ENCODE assay signal across 8 cellular contexts in genomic region chr17:40320771-40321501, GRCh38. TPM values are rescaled to one million over a fixed set of nuclear protein-coding genes. Genes with fewer than 3 reads are reported as not detected.
A peak's percentile ranks its signal among the peaks of the same experiment; 100 is the strongest.
DNase-seq lines count a peak whose midpoint lies in the region; ATAC-seq, FAIRE-seq and TF ChIP-seq lines count a peak whose summit lies in the region.

No MANE protein-coding gene starts in this region.

- H2AFZ ChIP-seq in GM12878 (ENCODE audit: control insufficient read depth, low read depth, low read length): no peak overlapping the region

- CTCF ChIA-PET in AG04450 (lab: Charles Lee) (interaction anchor here (0.8 kb wide), 1 partner anchor 34 kb away, joined by 3 read pairs; no protein-coding TSS in a partner anchor), GM12878 (lab: Yijun Ruan, JAX) (interaction anchor here (0.5 to 8.4 kb wide), 5 partner anchors 11 to 119 kb away, joined by 3 to 90 read pairs (median 3); partner anchors contain the start of gene RARA)

- H3K4me1 ChIP-seq in GM12878 (ENCODE audit: control insufficient read depth, insufficient read depth, low read length): peaks cover 54% of the 10 kb centered on the region
- H3K4me1 ChIP-seq in mucosa of descending colon (ENCODE audit: low read depth): peaks cover 57% of the 10 kb centered on the region
- H3K4me1 ChIP-seq in urinary bladder (ENCODE audit: insufficient read depth): no peaks in the 10 kb centered on the region

- H3K9me3 ChIP-seq in AG04450 (ENCODE audit: control insufficient read depth, insufficient read depth, low read length) (peaks cover 2% of the 10 kb centered on the region; the same call in 1 of the 2 replicates), GM12878 (replicated peaks; ENCODE audit: control insufficient read depth, insufficient read depth, low read length) (no peaks in the 10 kb centered on the region), mucosa of descending colon (no peaks in the 10 kb centered on the region)

- SMC1A ChIA-PET in GM12878 (lab: Charles Lee; ENCODE audit: uncharacterized antibody, unreplicated experiment): interaction anchor here (0.5 to 11.2 kb wide), 5 partner anchors 13 to 44 kb away, joined by 3 to 172 read pairs (median 3); partner anchors contain the start of gene RARA

- no peak for FAIRE-seq in GM12878 (lab: Jason Lieb, UNC)

- H4K20me1 ChIP-seq in GM12878 (ENCODE audit: control insufficient read depth, insufficient read depth): no peaks in the 10 kb centered on the region

- no peak for DNase-seq in AG04450 (ENCODE audit: low read depth, low spot score)
- DNase-seq in NB4 (ENCODE audit: low read depth): no peak
- DNase-seq in GM12878 (ENCODE audit: low read depth, low spot score): no peak
- peak in 2 of 3 donors; percentile 65 to 83 for DNase-seq in mucosa of descending colon
- DNase-seq in cerebellum (ENCODE audit: low spot score): no peak

- in situ Hi-C loops in GM12878 (cut with MboI): loop anchor here (10.0 kb wide), 1 partner anchor 1354 kb away; no protein-coding TSS in a partner anchor

- intact Hi-C loops in GM12878 (cut with micrococcal nuclease; ENCODE audit: unreplicated experiment) (loop anchor here (5.0 kb wide), 2 partner anchors 36 to 1351 kb away; no protein-coding TSS in a partner anchor), mucosa of descending colon (cut with DNase I, micrococcal nuclease) (no loop called here)

- peak overlapping the region; percentile 82 for H3K4me3 ChIP-seq in AG04450 (ENCODE audit: low read depth, low read length)
- peak overlapping the region; percentile 93 for H3K4me3 ChIP-seq in NB4 (ENCODE audit: low read depth, low read length)
- peak overlapping the region; percentile 91 for H3K4me3 ChIP-seq in GM12878
- H3K4me3 ChIP-seq in mucosa of descending colon: no peak overlapping the region
- H3K4me3 ChIP-seq in urinary bladder (ENCODE audit: low read depth, low read length): no peak overlapping the region

- TF ChIP-seq POLR2A in NB4 (IDR thresholded peaks at IDR 0.05; ENCODE audit: extremely low read depth, insufficient read length): no peak
- no peak for TF ChIP-seq POLR2A in GM12878 (IDR thresholded peaks at IDR 0.05; ENCODE audit: low read depth, low read length)

- ATAC-seq in GM12878 (no peak), mucosa of descending colon (no peak), GM21526 (IDR thresholded peaks at IDR 0.05; ENCODE audit: low FRiP score, unreplicated experiment) (no peak), GM18873 (IDR thresholded peaks at IDR 0.05; ENCODE audit: low FRiP score, unreplicated experiment) (no peak)

- POLR2A ChIA-PET in AG04450 (lab: Yijun Ruan, JAX): interaction anchor here (1.2 kb wide), 1 partner anchor 21 kb away, joined by 4 read pairs; no protein-coding TSS in a partner anchor
- POLR2A ChIA-PET in GM12878 (lab: Charles Lee): interaction anchor here (0.6 to 7.0 kb wide), 4 partner anchors 10 to 207 kb away, joined by 4 to 123 read pairs (median 8); partner anchors contain the start of gene RARA

- TF ChIP-seq CTCF in AG04450 (IDR thresholded peaks at IDR 0.05; ENCODE audit: low read depth, low read length) (no peak), NB4 (IDR thresholded peaks at IDR 0.05; ENCODE audit: low read depth, low read length) (no peak), GM12878 (IDR thresholded peaks at IDR 0.05 in 2 of 3, conservative IDR thresholded peaks at IDR 0.05 in 1 of 3; ENCODE audit: control insufficient read depth in 2 of 3, extremely low read depth in 1 of 3, insufficient read depth in 1 of 3, low read depth in 3 of 3, low read length in 3 of 3) (no peak), mucosa of descending colon (IDR thresholded peaks at IDR 0.05) (no peak)

- 65% methylated on average over 13 of the region's 19 CpGs for WGBS in GM12878 (ENCODE audit: insufficient coverage, insufficient replicate concordance, low lambda C conversion rate, missing lambda C conversion rate)
- WGBS in urinary bladder: 13% methylated on average over 19 of the region's 19 CpGs

- no TSS peak for BruUV-seq in GM12878 (replicated peaks; lab: Mats Ljungman, UMichigan)

- no peaks in the 10 kb centered on the region for H3K27me3 ChIP-seq in AG04450 (ENCODE audit: control insufficient read depth, insufficient read depth, low read length)
- no peaks in the 10 kb centered on the region for H3K27me3 ChIP-seq in GM12878 (replicated peaks in 1 of 2; ENCODE audit: control insufficient read depth in 2 of 2, insufficient read depth in 2 of 2, low read length in 1 of 2)

- RAD21 ChIA-PET in GM12878 (lab: Charles Lee; ENCODE audit: unreplicated experiment): interaction anchor here (1.4 to 12.6 kb wide), 4 partner anchors 11 to 36 kb away, joined by 3 to 156 read pairs (median 20); partner anchors contain the start of gene RARA

- H3K79me2 ChIP-seq in GM12878 (ENCODE audit: control insufficient read depth, insufficient read depth, low read length): peaks cover 79% of the 10 kb centered on the region

- no peaks in the 10 kb centered on the region for H3K36me3 ChIP-seq in GM12878 (ENCODE audit: control insufficient read depth in 2 of 2, insufficient read depth in 2 of 2, low read length in 1 of 2)
- H3K36me3 ChIP-seq in mucosa of descending colon (ENCODE audit: low read depth): no peaks in the 10 kb centered on the region
- no peaks in the 10 kb centered on the region for H3K36me3 ChIP-seq in urinary bladder (ENCODE audit: insufficient read depth)

- TF ChIP-seq RAD21 in GM12878 (IDR thresholded peaks at IDR 0.05; ENCODE audit: insufficient read depth, low read depth, low read length): no peak

- no peak for TF ChIP-seq EP300 in GM12878 (IDR thresholded peaks at IDR 0.05; ENCODE audit: borderline replicate concordance in 1 of 2, control insufficient read depth in 1 of 2, low read depth in 2 of 2, low read length in 2 of 2)

- H3K27ac ChIP-seq in AG04450 (ENCODE audit: low read depth, low read length) (peak overlapping the region; percentile 21), GM12878 (ENCODE audit: control insufficient read depth, insufficient read depth) (peak overlapping the region; percentile 96), urinary bladder (ENCODE audit: low read depth) (peak overlapping the region; percentile 80)

- peak overlapping the region; percentile 91 for H3K9ac ChIP-seq in GM12878 (ENCODE audit: control insufficient read depth, insufficient read depth, low read length)

- H3K4me2 ChIP-seq in GM12878 (ENCODE audit: control insufficient read depth, insufficient read depth): peak overlapping the region; percentile 100

RNA-seq across cellular contexts. Expression of gene RARA, which starts 12.0 kb away (rescaled TPM):
- polyA plus RNA-seq in AG04450 (2011; rRNA removed): 4.9 and 7.5 TPM in 2 replicates
- polyA minus RNA-seq in AG04450 (2011; rRNA and poly(A)+ RNA removed): 9.7 and 10.2 TPM in 2 replicates
- total RNA-seq in GM12878 (2013; cell fraction: nucleolus; rRNA removed): 30.5 and 34.4 TPM in 2 replicates
- 15.5 and 17.3 TPM in 2 replicates for total RNA-seq in GM12878 (2014; rRNA removed)
- 7.7 and 9.7 TPM in 2 replicates for total RNA-seq in GM12878 (2014; rRNA removed; fragmentation: Illumina TruSeq; extraction: Trizol)
- total RNA-seq in GM12878 (2021): 33.6 and 34.8 TPM in 2 replicates
- 12.0 TPM for polyA plus RNA-seq in GM12878 (2011; ENCODE audit: low read depth)
- polyA plus RNA-seq in GM12878 (2011; rRNA removed): 3.1 and 7.8 TPM in 2 replicates
- 10.0 and 13.4 TPM in 2 replicates for polyA plus RNA-seq in GM12878 (2011; cell fraction: cytosol; rRNA removed)
- polyA plus RNA-seq in GM12878 (2011; cell fraction: nucleus; rRNA removed): 29.2 and 38.2 TPM in 2 replicates
- polyA plus RNA-seq in GM12878 (2012): 23.0 and 26.5 TPM in 2 replicates
- polyA plus RNA-seq in GM12878 (2014; fragmentation: Illumina TruSeq; extraction: Trizol): 8.0 and 23.8 TPM in 2 replicates
- under 1 TPM; 0.13 to 0.16 TPM for polyA plus RNA-seq in GM12878 (2014; fragmentation: Nextera tagmentation; extraction: Ambion mirVana)
- polyA plus RNA-seq in GM12878 (2014; rRNA removed): 14.3 and 20.2 TPM in 2 replicates
- polyA plus RNA-seq in GM12878 (2016; fragmentation: Nextera tagmentation; extraction: Ambion mirVana): 10 to 100 TPM; 12.9 to 15.4 TPM
- polyA minus RNA-seq in GM12878 (2011; rRNA and poly(A)+ RNA removed): 8.7 and 13.7 TPM in 2 replicates
- 15.1 and 20.3 TPM in 2 replicates for polyA minus RNA-seq in GM12878 (2011; cell fraction: cytosol; rRNA and poly(A)+ RNA removed)
- 9.7 and 15.5 TPM in 2 replicates for polyA minus RNA-seq in GM12878 (2011; cell fraction: nucleus; rRNA and poly(A)+ RNA removed)
- total RNA-seq in mucosa of descending colon: 10 to 100 TPM; 42.2 to 51.2 (median 49.6) TPM
- total RNA-seq in urinary bladder: 10.6 TPM
- polyA plus RNA-seq in urinary bladder: 47.6 TPM
- total RNA-seq in cerebellum: 4.9 TPM

RNA-seq across cellular contexts. Expression of gene CDC6, which starts 33.3 kb away (rescaled TPM):
- 8.6 and 9.1 TPM in 2 replicates for polyA plus RNA-seq in AG04450 (2011; rRNA removed)
- 4.9 and 5.8 TPM in 2 replicates for polyA minus RNA-seq in AG04450 (2011; rRNA and poly(A)+ RNA removed)
- 25.9 and 32.3 TPM in 2 replicates for total RNA-seq in GM12878 (2013; cell fraction: nucleolus; rRNA removed)
- 39.0 and 43.8 TPM in 2 replicates for total RNA-seq in GM12878 (2014; rRNA removed)
- total RNA-seq in GM12878 (2014; rRNA removed; fragmentation: Illumina TruSeq; extraction: Trizol): 46.8 and 53.0 TPM in 2 replicates
- 47.7 and 52.0 TPM in 2 replicates for total RNA-seq in GM12878 (2021)
- 20.0 TPM for polyA plus RNA-seq in GM12878 (2011; ENCODE audit: low read depth)
- 43.1 and 48.5 TPM in 2 replicates for polyA plus RNA-seq in GM12878 (2011; rRNA removed)
- polyA plus RNA-seq in GM12878 (2011; cell fraction: cytosol; rRNA removed): 18.9 and 20.1 TPM in 2 replicates
- polyA plus RNA-seq in GM12878 (2011; cell fraction: nucleus; rRNA removed): 18.7 and 26.9 TPM in 2 replicates
- polyA plus RNA-seq in GM12878 (2012): 18.9 and 19.5 TPM in 2 replicates
- 54.4 and 59.6 TPM in 2 replicates for polyA plus RNA-seq in GM12878 (2014; fragmentation: Illumina TruSeq; extraction: Trizol)
- 10 to 100 TPM; 13.3 to 18.6 TPM for polyA plus RNA-seq in GM12878 (2014; fragmentation: Nextera tagmentation; extraction: Ambion mirVana)
- 25.9 and 26.3 TPM in 2 replicates for polyA plus RNA-seq in GM12878 (2014; rRNA removed)
- 10 to 100 TPM; 59.3 to 60.9 TPM for polyA plus RNA-seq in GM12878 (2016; fragmentation: Nextera tagmentation; extraction: Ambion mirVana)
- 15.8 and 24.1 TPM in 2 replicates for polyA minus RNA-seq in GM12878 (2011; rRNA and poly(A)+ RNA removed)
- 9.6 and 10.5 TPM in 2 replicates for polyA minus RNA-seq in GM12878 (2011; cell fraction: cytosol; rRNA and poly(A)+ RNA removed)
- polyA minus RNA-seq in GM12878 (2011; cell fraction: nucleus; rRNA and poly(A)+ RNA removed): 12.3 and 28.6 TPM in 2 replicates
- total RNA-seq in mucosa of descending colon: 10 to 100 TPM in 1 of 3 donors, 1 to 10 TPM in 2; 4.0 to 14.9 (median 7.4) TPM
- total RNA-seq in urinary bladder: 7.9 TPM
- polyA plus RNA-seq in urinary bladder: 0.71 TPM
- 8.5 TPM for total RNA-seq in cerebellum

RNA-seq across cellular contexts. Expression of gene GJD3, which starts 43.6 kb away (rescaled TPM):
- 0.41 and 0.97 TPM in 2 replicates for polyA plus RNA-seq in AG04450 (2011; rRNA removed)
- polyA minus RNA-seq in AG04450 (2011; rRNA and poly(A)+ RNA removed): 0.39 TPM in 1 of 2 replicates, not detected in the other
- total RNA-seq in GM12878 (2013; cell fraction: nucleolus; rRNA removed): not detected in 2 replicates
- not detected in 2 replicates for total RNA-seq in GM12878 (2014; rRNA removed)
- total RNA-seq in GM12878 (2014; rRNA removed; fragmentation: Illumina TruSeq; extraction: Trizol): not detected in 2 replicates
- total RNA-seq in GM12878 (2021): not detected in 2 replicates
- polyA plus RNA-seq in GM12878 (2011; ENCODE audit: low read depth): not detected
- not detected in 2 replicates for polyA plus RNA-seq in GM12878 (2011; rRNA removed)
- polyA plus RNA-seq in GM12878 (2011; cell fraction: cytosol; rRNA removed): not detected in 2 replicates
- not detected in 2 replicates for polyA plus RNA-seq in GM12878 (2011; cell fraction: nucleus; rRNA removed)
- polyA plus RNA-seq in GM12878 (2012): not detected in 2 replicates
- not detected in 2 replicates for polyA plus RNA-seq in GM12878 (2014; fragmentation: Illumina TruSeq; extraction: Trizol)
- polyA plus RNA-seq in GM12878 (2014; fragmentation: Nextera tagmentation; extraction: Ambion mirVana): not detected
- polyA plus RNA-seq in GM12878 (2014; rRNA removed): not detected in 2 replicates
- 1 to 10 TPM in 1 of 2 experiments, not detected in 1; 1.6 TPM for polyA plus RNA-seq in GM12878 (2016; fragmentation: Nextera tagmentation; extraction: Ambion mirVana)
- not detected in 2 replicates for polyA minus RNA-seq in GM12878 (2011; rRNA and poly(A)+ RNA removed)
- polyA minus RNA-seq in GM12878 (2011; cell fraction: cytosol; rRNA and poly(A)+ RNA removed): not detected in 2 replicates
- not detected in 2 replicates for polyA minus RNA-seq in GM12878 (2011; cell fraction: nucleus; rRNA and poly(A)+ RNA removed)
- 1 to 10 TPM in 2 of 3 donors, under 1 TPM in 1; 0.81 to 1.4 (median 1.2) TPM for total RNA-seq in mucosa of descending colon
- total RNA-seq in urinary bladder: not detected
- 1.1 TPM for polyA plus RNA-seq in urinary bladder
- total RNA-seq in cerebellum: 0.45 TPM

Comparison
In these comparisons a context has a peak if more than half of its experiments do, and no peak if none do; other contexts are left out.
1. DNase-seq: peak in mucosa of descending colon (2 of 3); none in AG04450 (single experiment), NB4 (single experiment), GM12878 (single experiment) and cerebellum (single experiment).
2. H3K27ac ChIP-seq: peak in every context shown above with its lines; median percentile 96 in GM12878; 80 in urinary bladder; 21 in AG04450.
3. H3K4me3 ChIP-seq: peak in AG04450 (single experiment), NB4 (single experiment) and GM12878 (single experiment); none in mucosa of descending colon (single experiment) and urinary bladder (single experiment).